Comparison of ENCODE assay signal across 16 cellular contexts in the genomic region with DNA sequence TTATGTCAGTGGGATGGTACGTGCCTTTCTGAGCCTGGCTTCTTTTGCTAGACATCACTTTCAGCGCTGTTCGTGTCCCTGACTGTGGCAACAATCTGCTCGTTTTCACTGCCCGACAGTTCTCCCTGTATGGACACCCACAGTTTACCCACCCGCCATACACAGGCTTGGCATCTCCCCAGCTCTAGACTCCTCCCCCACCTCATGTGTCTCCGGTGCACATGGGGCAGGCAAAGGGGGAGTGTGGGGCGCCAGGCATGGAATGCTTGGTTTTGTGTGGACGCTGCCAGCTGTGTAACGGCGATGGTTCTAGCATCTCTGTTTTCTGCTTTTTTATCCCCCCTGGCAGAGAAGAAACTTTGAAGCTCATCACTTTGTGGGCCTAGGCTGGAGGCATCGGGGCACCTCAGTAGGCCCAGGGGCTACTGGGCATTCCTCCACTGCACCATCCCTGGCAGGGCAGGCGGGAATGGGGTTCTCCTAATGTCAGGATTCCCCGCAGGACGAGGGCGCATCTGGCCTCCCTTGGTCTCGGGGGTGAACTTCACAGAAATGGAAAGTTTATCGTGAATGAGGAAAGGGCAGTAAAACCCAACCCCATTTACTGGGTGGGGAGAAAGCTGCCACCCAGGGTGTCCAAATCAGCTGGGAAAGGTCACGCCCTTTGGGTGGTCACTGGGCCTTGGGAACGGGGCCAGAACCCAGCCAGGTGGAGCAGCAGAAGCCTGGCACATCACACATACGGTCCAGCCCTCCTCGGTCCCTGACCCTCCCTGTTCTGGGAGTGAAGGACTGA.
DNase-seq lines count a peak whose midpoint lies in the region; FAIRE-seq and TF ChIP-seq lines count a peak whose summit lies in the region.
"Had no signal": no experiment of that assay in that cellular context is flagged by ENCODE, and none has a peak within 500 bp of the region (broad histone marks: within the 10 kb centered on the region; RNA-seq: fewer than 3 reads in every experiment).

No MANE protein-coding gene starts in this region.

- H3K27me3 ChIP-seq in SJCRH30: no peaks in the 10 kb centered on the region
- H3K27me3 ChIP-seq in sigmoid colon: no peaks in the 10 kb centered on the region
- H3K27me3 ChIP-seq: BE2C had no signal

- no peak for TF ChIP-seq EP300 in sigmoid colon (IDR thresholded peaks at IDR 0.05)

- no peak overlapping the region for H3K9ac ChIP-seq in kidney (ENCODE audit: low read length in 2 of 2)

- H3K9me3 ChIP-seq in SJCRH30 (replicated peaks): no peaks in the 10 kb centered on the region
- no peaks in the 10 kb centered on the region for H3K9me3 ChIP-seq in kidney (ENCODE audit: control insufficient read depth in 1 of 2, low read length in 2 of 2)
- no peaks in the 10 kb centered on the region for H3K9me3 ChIP-seq in sigmoid colon
- H3K9me3 ChIP-seq: BE2C had no signal

- H3K4me1 ChIP-seq in SJCRH30: peaks cover 35% of the 10 kb centered on the region
- peaks cover 6 to 14% of the 10 kb centered on the region in 2 donors for H3K4me1 ChIP-seq in kidney (ENCODE audit: control insufficient read depth in 1 of 2, insufficient read depth in 1 of 2, low read depth in 1 of 2, low read length in 2 of 2)
- H3K4me1 ChIP-seq in sigmoid colon: peaks cover 0 to 20% (median 10%) of the 10 kb centered on the region in 4 donors

- intact Hi-C loops in kidney (cut with DNase I) (no loop called here), sigmoid colon (cut with DNase I) (no loop called here)

- H3K36me3 ChIP-seq in SJCRH30: no peaks in the 10 kb centered on the region
- H3K36me3 ChIP-seq in kidney (ENCODE audit: control insufficient read depth in 1 of 2, insufficient read depth in 2 of 2, low read length in 2 of 2): no peaks in the 10 kb centered on the region
- no peaks in the 10 kb centered on the region for H3K36me3 ChIP-seq in sigmoid colon
- H3K36me3 ChIP-seq: BE2C had no signal

- WGBS in sigmoid colon, 2 donors: 82 to 89% methylated on average over 22 of the region's 22 CpGs

- FAIRE-seq in kidney (lab: Jason Lieb, UNC): no peak
- FAIRE-seq: H54 had no signal

- TF ChIP-seq POLR2A in sigmoid colon (IDR thresholded peaks at IDR 0.05): no peak

- H3K27ac ChIP-seq in SJCRH30: peak overlapping the region; percentile 53; the same call in 1 of the 2 replicates
- H3K27ac ChIP-seq in kidney (ENCODE audit: low read depth in 2 of 2, low read length in 2 of 2): no peak overlapping the region
- H3K27ac ChIP-seq in sigmoid colon: no peak overlapping the region
- H3K27ac ChIP-seq: 22Rv1 had no signal

- DNase-seq in activated effector memory CD4-positive, alpha-beta T cell treated with anti-CD3 and anti-CD28 coated beads, Interleukin-2, amount 50 U/mL, for 16 hours: peak; percentile 46
- DNase-seq in activated effector memory CD4-positive, alpha-beta T cell treated with Interleukin-2 at 50 U/mL for 16 hours: no peak
- DNase-seq in SJCRH30 (no peak), kidney (peak; percentile 40), sigmoid colon (peak; percentile 47), NCI-H2227 (lab: John Stamatoyannopoulos, UW; ENCODE audit: unreplicated experiment) (no peak), foreskin melanocyte (no peak), NCI-H226 (no peak)
- DNase-seq: NCI-H187; NCI-H526 treated with DMSO at 0.1 percent for 48 hours; NK-92 treated with Interleukin-12 subunit alpha and Interleukin-12 subunit beta, amount 100 ng/mL, for 24 hours; OCI-M1; RPMI8226 had no signal

- TF ChIP-seq CTCF in kidney (IDR thresholded peaks at IDR 0.05; ENCODE audit: borderline replicate concordance, extremely low read depth, insufficient read depth) (no peak), sigmoid colon (IDR thresholded peaks at IDR 0.05) (no peak)

- H3K4me3 ChIP-seq in SJCRH30: no peak overlapping the region
- no peak overlapping the region for H3K4me3 ChIP-seq in kidney (ENCODE audit: low read length in 2 of 2)
- H3K4me3 ChIP-seq in sigmoid colon: no peak overlapping the region

Comparison
In these comparisons a context has a peak if more than half of its experiments do, and no peak if none do; other contexts are left out.
1. DNase-seq: peak in activated effector memory CD4-positive, alpha-beta T cell treated with anti-CD3 and anti-CD28 coated beads, Interleukin-2, amount 50 U/mL, for 16 hours (single experiment), kidney (single experiment) and sigmoid colon (single experiment); none in activated effector memory CD4-positive, alpha-beta T cell treated with Interleukin-2 at 50 U/mL for 16 hours (single experiment), SJCRH30 (0 of 2), NCI-H2227 (single experiment), foreskin melanocyte (single experiment) and NCI-H226 (single experiment).